ENCODE assay signal across 33 cellular contexts in genomic region chrX:147781844-147782243, GRCh38.
"Had no signal": no experiment of that assay in that cellular context is flagged by ENCODE, and none has a peak within 500 bp of the region (broad histone marks: within the 10 kb centered on the region; RNA-seq: fewer than 3 reads in every experiment).

No MANE protein-coding gene starts in this region.

- H3K36me3 Mint-ChIP-seq: activated CD4-positive, alpha-beta memory T cell treated with anti-CD3 and anti-CD28 coated beads for 36 hours; activated naive CD4-positive, alpha-beta T cell treated with anti-CD3 and anti-CD28 coated beads, Interleukin-2, amount 50 U/mL, for 72 hours; activated naive CD8-positive, alpha-beta T cell treated with anti-CD3 and anti-CD28 coated beads for 36 hours had no signal

- H3K4me1 Mint-ChIP-seq: activated B cell treated with CpG ODN at 0.5 μM for 24 hours; activated naive CD8-positive, alpha-beta T cell treated with anti-CD3 and anti-CD28 coated beads for 36 hours; activated T-helper 17 cell treated with anti-CD3 and anti-CD28 coated beads, Interleukin-2, amount 50 U/mL, for 72 hours; central memory CD8-positive, alpha-beta T cell had no signal

- H3K9me3 Mint-ChIP-seq: activated B cell treated with CpG ODN at 0.5 μM for 24 hours; activated CD4-positive, alpha-beta memory T cell treated with anti-CD3 and anti-CD28 coated beads for 36 hours; activated CD4-positive, alpha-beta T cell treated with anti-CD3 and anti-CD28 coated beads, Interleukin-2, amount 10 ng/mL, durations not matched to agents 24 days and 14 days; activated CD8-positive, alpha-beta T cell treated with anti-CD3 and anti-CD28 coated beads for 36 hours; activated naive CD4-positive, alpha-beta T cell treated with anti-CD3 and anti-CD28 coated beads for 36 hours; activated naive CD4-positive, alpha-beta T cell treated with anti-CD3 and anti-CD28 coated beads, Interleukin-2, amount 50 U/mL, for 72 hours; activated naive CD8-positive, alpha-beta T cell treated with anti-CD3 and anti-CD28 coated beads for 36 hours; activated T-cell treated with anti-CD3 and anti-CD28 coated beads, Interleukin-2, amount 50 U/mL, for 4 hours; activated T-cell treated with anti-CD3 and anti-CD28 coated beads, Interleukin-2, amount 50 U/mL, for 72 hours; activated T-helper 1 cell treated with anti-CD3 and anti-CD28 coated beads, Interleukin-12 subunit alpha, Interleukin-12 subunit beta, Interleukin-2, Interleukin-4 antibody, amounts not matched to agents 30 ng/mL and 10 ng/mL and 1 ng/mL, durations not matched to agents 14 hours and 24 hours and 36 hours; activated T-helper 17 cell treated with anti-CD3 and anti-CD28 coated beads, Interleukin-2, amount 50 U/mL, for 72 hours; central memory CD8-positive, alpha-beta T cell; T-helper 2 cell treated with Interferon-gamma antibody and Interleukin-4, amounts not matched to agents 5 μg/mL and 100 μg/mL, for 36 hours had no signal

- DNase-seq: activated B cell treated with CpG ODN at 0.5 μM for 24 hours; activated CD4-positive, alpha-beta memory T cell treated with anti-CD3 and anti-CD28 coated beads for 36 hours; activated CD4-positive, alpha-beta T cell treated with anti-CD3 and anti-CD28 coated beads for 4 hours; activated CD4-positive, alpha-beta T cell treated with anti-CD3 and anti-CD28 coated beads, Interleukin-2, amount 10 ng/mL, durations not matched to agents 24 days and 14 days; activated CD4-positive, alpha-beta T cell treated with anti-CD3 and anti-CD28 coated beads, Interleukin-2, amount 50 U/mL, for 1 hour; activated CD4-positive, alpha-beta T cell treated with anti-CD3 and anti-CD28 coated beads, Interleukin-2, amount 50 U/mL, for 4 hours; activated CD4-positive, CD25-positive, alpha-beta regulatory T cell treated with anti-CD3 and anti-CD28 coated beads, Interleukin-2, amount 50 U/mL, for 72 hours; activated CD8-positive, alpha-beta memory T cell treated with anti-CD3 and anti-CD28 coated beads, Interleukin-2, amount 50 U/mL, for 4 hours; activated CD8-positive, alpha-beta T cell treated with anti-CD3 and anti-CD28 coated beads for 36 hours; activated effector memory CD4-positive, alpha-beta T cell treated with anti-CD3 and anti-CD28 coated beads, Interleukin-2, amount 50 U/mL, for 16 hours; activated gamma-delta T cell treated with Interleukin-2 at 50 U/mL for 16 hours; activated naive CD4-positive, alpha-beta T cell; activated naive CD4-positive, alpha-beta T cell treated with anti-CD3 and anti-CD28 coated beads for 36 hours; activated naive CD4-positive, alpha-beta T cell treated with anti-CD3 and anti-CD28 coated beads, Interleukin-2, amount 50 U/mL, for 16 hours; activated naive CD8-positive, alpha-beta T cell treated with anti-CD3 and anti-CD28 coated beads for 36 hours; activated T-cell treated with anti-CD3 and anti-CD28 coated beads for 4 hours; activated T-cell treated with anti-CD3 and anti-CD28 coated beads, Interleukin-2, amount 50 U/mL, for 1 hour; activated T-cell treated with anti-CD3 and anti-CD28 coated beads, Interleukin-2, amount 50 U/mL, for 4 hours; activated T-cell treated with anti-CD3 and anti-CD28 coated beads, Interleukin-2, amount 50 U/mL, for 72 hours; adrenal gland; amniotic stem cell; aorta; body of pancreas; brain microvascular endothelial cell; cerebellar nuclear complex; colonic mucosa; T-helper 2 cell; T-helper 9 cell had no signal

- H3K27ac Mint-ChIP-seq: activated B cell treated with CpG ODN at 0.5 μM for 24 hours; activated CD4-positive, alpha-beta memory T cell treated with anti-CD3 and anti-CD28 coated beads for 36 hours; activated CD4-positive, alpha-beta T cell treated with anti-CD3 and anti-CD28 coated beads, Interleukin-2, amount 10 ng/mL, durations not matched to agents 24 days and 14 days; activated CD8-positive, alpha-beta T cell treated with anti-CD3 and anti-CD28 coated beads for 36 hours; activated naive CD4-positive, alpha-beta T cell treated with anti-CD3 and anti-CD28 coated beads for 36 hours; activated naive CD8-positive, alpha-beta T cell treated with anti-CD3 and anti-CD28 coated beads for 36 hours; activated T-cell treated with anti-CD3 and anti-CD28 coated beads, Interleukin-2, amount 50 U/mL, for 72 hours; activated T-helper 1 cell treated with anti-CD3 and anti-CD28 coated beads, Interleukin-12 subunit alpha, Interleukin-12 subunit beta, Interleukin-2, Interleukin-4 antibody, amounts not matched to agents 30 ng/mL and 10 ng/mL and 1 ng/mL, durations not matched to agents 14 hours and 24 hours and 36 hours; activated T-helper 17 cell treated with anti-CD3 and anti-CD28 coated beads, Interleukin-2, amount 50 U/mL, for 72 hours; T-helper 2 cell treated with Interferon-gamma antibody and Interleukin-4, amounts not matched to agents 5 μg/mL and 100 μg/mL, for 36 hours had no signal

- ATAC-seq: activated CD8-positive, alpha-beta T cell treated with anti-CD3 and anti-CD28 coated beads for 36 hours; activated T-cell treated with anti-CD3 and anti-CD28 coated beads, Interleukin-2, amount 50 U/mL, for 4 hours; activated T-helper 17 cell treated with anti-CD3 and anti-CD28 coated beads, Interleukin-2, amount 50 U/mL, for 72 hours; body of pancreas had no signal

- H3K4me3 Mint-ChIP-seq: activated B cell treated with CpG ODN at 0.5 μM for 24 hours; activated CD4-positive, alpha-beta memory T cell treated with anti-CD3 and anti-CD28 coated beads for 36 hours; activated CD4-positive, alpha-beta T cell treated with anti-CD3 and anti-CD28 coated beads, Interleukin-2, amount 10 ng/mL, durations not matched to agents 24 days and 14 days; activated CD8-positive, alpha-beta T cell treated with anti-CD3 and anti-CD28 coated beads for 36 hours; activated naive CD4-positive, alpha-beta T cell treated with anti-CD3 and anti-CD28 coated beads for 36 hours; activated naive CD8-positive, alpha-beta T cell treated with anti-CD3 and anti-CD28 coated beads for 36 hours; activated T-cell treated with anti-CD3 and anti-CD28 coated beads, Interleukin-2, amount 50 U/mL, for 4 hours; activated T-cell treated with anti-CD3 and anti-CD28 coated beads, Interleukin-2, amount 50 U/mL, for 72 hours; activated T-helper 1 cell treated with anti-CD3 and anti-CD28 coated beads, Interleukin-12 subunit alpha, Interleukin-12 subunit beta, Interleukin-2, Interleukin-4 antibody, amounts not matched to agents 30 ng/mL and 10 ng/mL and 1 ng/mL, durations not matched to agents 14 hours and 24 hours and 36 hours; activated T-helper 17 cell treated with anti-CD3 and anti-CD28 coated beads, Interleukin-2, amount 50 U/mL, for 72 hours; central memory CD8-positive, alpha-beta T cell; T-helper 2 cell treated with Interferon-gamma antibody and Interleukin-4, amounts not matched to agents 5 μg/mL and 100 μg/mL, for 36 hours had no signal

- H3K27me3 Mint-ChIP-seq: activated B cell treated with CpG ODN at 0.5 μM for 24 hours; activated CD4-positive, alpha-beta memory T cell treated with anti-CD3 and anti-CD28 coated beads for 36 hours had no signal
